Comparison of ENCODE assay signal across 8 cellular contexts in the genomic region with DNA sequence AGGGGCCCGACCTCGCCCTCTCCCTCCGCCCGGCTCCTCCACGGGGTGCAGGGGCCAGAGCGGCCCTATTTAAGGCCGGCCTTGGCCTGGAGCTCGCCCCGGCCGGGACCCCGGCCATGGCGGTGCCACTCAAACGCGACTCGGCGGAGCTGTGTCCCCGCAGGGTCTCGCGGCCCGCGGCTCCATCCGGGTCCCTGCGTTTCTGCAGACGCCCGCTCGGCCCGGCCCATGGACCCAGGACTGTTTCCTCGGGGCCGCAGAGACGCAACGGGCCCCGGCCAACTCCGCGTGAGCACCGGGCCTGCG. TPM values are rescaled to one million over a fixed set of nuclear protein-coding genes. Genes with fewer than 3 reads are reported as not detected.
DNase-seq lines count a peak whose midpoint lies in the region; ATAC-seq and TF ChIP-seq lines count a peak whose summit lies in the region.

No MANE protein-coding gene starts in this region.

- ATAC-seq in left lobe of liver, result no peak

- peaks cover 20% of the 10 kb centered on the region for H3K36me3 ChIP-seq in HAP-1 (replicated peaks)
- H3K36me3 ChIP-seq in tibial nerve, result peaks cover 0 to 34% (median 0%) of the 10 kb centered on the region in 3 donors

- no peak overlapping the region for H3K27ac Mint-ChIP-seq in activated naive CD8-positive, alpha-beta T cell

- TF ChIP-seq EP300 in tibial nerve (IDR thresholded peaks at IDR 0.05), result no peak

- DNase-seq in AG09309 (ENCODE audit: low read depth), result no peak
- DNase-seq in HAP-1 (ENCODE audit: low spot score in 2 of 2), result no peak
- DNase-seq in left lobe of liver (ENCODE audit: low spot score), result peak; percentile 61
- DNase-seq in tibial nerve (ENCODE audit: low spot score in 2 of 2), result no peak
- DNase-seq in SKM-1 treated with dmso at 0.1 percent for 144 hours (lab: John Stamatoyannopoulos, UW; ENCODE audit: unreplicated experiment), result no peak
- DNase-seq in foreskin melanocyte, result no peak
- no peak for DNase-seq in dedifferentiated amniotic fluid mesenchymal stem cell (ENCODE audit: extremely low spot score)

- H3K27ac ChIP-seq in tibial nerve, result peak overlapping the region; percentile 94 to 99 (median 97)

- H3K36me3 Mint-ChIP-seq in activated naive CD8-positive, alpha-beta T cell, result no peaks in the 10 kb centered on the region

- H3K9me3 ChIP-seq in HAP-1, result no peaks in the 10 kb centered on the region
- no peaks in the 10 kb centered on the region for H3K9me3 ChIP-seq in tibial nerve

- H3K4me3 Mint-ChIP-seq in activated naive CD8-positive, alpha-beta T cell, result peak overlapping the region; percentile 84

- 0% methylated on average over 3 to 21 of the region's 36 CpGs for WGBS in tibial nerve, 2 donors

- peaks cover 20% of the 10 kb centered on the region for H3K4me1 Mint-ChIP-seq in activated naive CD8-positive, alpha-beta T cell (ENCODE audit: low read depth)

- H3K4me1 ChIP-seq in HAP-1 (peaks cover 3% of the 10 kb centered on the region), tibial nerve (peaks cover 0 to 47% (median 23%) of the 10 kb centered on the region in 4 donors)

- no peak for TF ChIP-seq POLR2A in tibial nerve (IDR thresholded peaks at IDR 0.05)

- H3K4me3 ChIP-seq in AG09309 (ENCODE audit: control insufficient read depth, low read depth, low read length) (peak overlapping the region; percentile 61), HAP-1 (peak overlapping the region; percentile 74), tibial nerve (peak overlapping the region; percentile 80 to 91 (median 85))

- H3K27me3 Mint-ChIP-seq in activated naive CD8-positive, alpha-beta T cell, result no peaks in the 10 kb centered on the region

- no peak for TF ChIP-seq CTCF in AG09309 (IDR thresholded peaks at IDR 0.05; ENCODE audit: control insufficient read depth, insufficient read depth, low read depth, low read length, missing control alignments)
- no peak for TF ChIP-seq CTCF in tibial nerve (IDR thresholded peaks at IDR 0.05)

- in situ Hi-C loops in HAP-1 (cut with MboI; ENCODE audit: low sequenced_read_pairs), result no loop called here

- H3K27me3 ChIP-seq in HAP-1 (ENCODE audit: low read depth) (no peaks in the 10 kb centered on the region), tibial nerve (no peaks in the 10 kb centered on the region)

- no peaks in the 10 kb centered on the region for H3K9me3 Mint-ChIP-seq in activated naive CD8-positive, alpha-beta T cell (ENCODE audit: low read depth)

RNA-seq across cellular contexts. Expression of a gene that starts 0.7 kb away (rescaled TPM):
- total RNA-seq in left lobe of liver (18.2 TPM), tibial nerve (10 to 100 TPM; 24.3 to 47.7 (median 26.6) TPM)

RNA-seq across cellular contexts. Expression of a gene that starts 22.9 kb away (rescaled TPM):
- total RNA-seq in left lobe of liver (18.4 TPM), tibial nerve (10 to 100 TPM; 45.6 to 55.7 (median 49.8) TPM)
